Comparison of ENCODE assay signal across 24 cellular contexts in the genomic region with DNA sequence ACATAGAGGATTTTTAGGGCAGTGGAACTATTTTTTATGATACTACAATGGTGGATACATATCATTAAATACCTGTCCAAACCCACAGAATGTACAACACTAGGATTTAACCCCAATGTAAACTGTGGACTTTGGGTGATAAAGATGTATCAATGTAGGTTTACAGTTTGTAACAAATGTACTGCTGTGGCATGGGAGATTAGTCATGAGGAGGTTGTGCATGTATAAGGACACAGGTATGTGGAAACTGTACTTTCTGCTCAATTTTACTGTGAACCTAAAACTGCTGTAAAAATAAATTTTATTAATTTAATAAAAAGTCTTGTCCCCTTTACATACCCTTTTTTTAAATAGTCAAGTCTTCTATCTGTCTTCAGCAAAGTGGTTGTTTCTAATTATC.
"Had no signal": no experiment of that assay in that cellular context is flagged by ENCODE, and none has a peak within 500 bp of the region (broad histone marks: within the 10 kb centered on the region; RNA-seq: fewer than 3 reads in every experiment).

No MANE protein-coding gene starts in this region.

- H3K4me3 ChIP-seq: neural progenitor cell, ovary, psoas muscle, right lobe of liver, sigmoid colon, stomach, thoracic aorta, thyroid gland, tibial nerve, upper lobe of left lung, vagina had no signal

- ATAC-seq: natural killer cell; psoas muscle; right cardiac atrium; right lobe of liver; stimulated activated effector memory CD8-positive, alpha-beta T cell treated with anti-CD3 and anti-CD28 coated beads, Interleukin-12 subunit alpha, Interleukin-12 subunit beta, amount 100 ng/mL, for 72 hours; stimulated activated naive B cell treated with anti-CD40 and anti-IgM and Interleukin-4, amounts not matched to agents 10 μg/mL and 1 μg/mL and 100 μg/mL, for 72 hours had no signal

- DNase-seq: natural killer cell; occipital lobe; ovary; posterior cingulate gyrus; psoas muscle; right cardiac atrium; right lobe of liver; sigmoid colon; small intestine; stimulated activated CD4-positive, alpha-beta T cell treated with anti-CD3 and anti-CD28 coated beads, Interleukin-15, amount 100 ng/mL, for 24 hours; stimulated activated CD4-positive, alpha-beta T cell treated with anti-CD3 and anti-CD28 coated beads, Interleukin-2, amount 100 ng/mL, for 24 hours; stimulated activated CD4-positive, alpha-beta T cell treated with anti-CD3 and anti-CD28 coated beads, Interleukin-2, amount 100 ng/mL, for 48 hours; stimulated activated CD4-positive, alpha-beta T cell treated with anti-CD3 and anti-CD28 coated beads, Interleukin-4, amount 100 ng/mL, for 24 hours; stimulated activated naive B cell treated with anti-CD40 and anti-IgM and Interleukin-4, amounts not matched to agents 10 μg/mL and 1 μg/mL and 100 μg/mL, for 72 hours; stimulated activated naive CD4-positive, alpha-beta T cell treated with Interleukin-2 at 50 U/mL for 16 hours; stomach; thyroid gland; trophoblast cell; upper lobe of left lung had no signal
